1 cellular context compared by ENCODE assay signal in the genomic region with DNA sequence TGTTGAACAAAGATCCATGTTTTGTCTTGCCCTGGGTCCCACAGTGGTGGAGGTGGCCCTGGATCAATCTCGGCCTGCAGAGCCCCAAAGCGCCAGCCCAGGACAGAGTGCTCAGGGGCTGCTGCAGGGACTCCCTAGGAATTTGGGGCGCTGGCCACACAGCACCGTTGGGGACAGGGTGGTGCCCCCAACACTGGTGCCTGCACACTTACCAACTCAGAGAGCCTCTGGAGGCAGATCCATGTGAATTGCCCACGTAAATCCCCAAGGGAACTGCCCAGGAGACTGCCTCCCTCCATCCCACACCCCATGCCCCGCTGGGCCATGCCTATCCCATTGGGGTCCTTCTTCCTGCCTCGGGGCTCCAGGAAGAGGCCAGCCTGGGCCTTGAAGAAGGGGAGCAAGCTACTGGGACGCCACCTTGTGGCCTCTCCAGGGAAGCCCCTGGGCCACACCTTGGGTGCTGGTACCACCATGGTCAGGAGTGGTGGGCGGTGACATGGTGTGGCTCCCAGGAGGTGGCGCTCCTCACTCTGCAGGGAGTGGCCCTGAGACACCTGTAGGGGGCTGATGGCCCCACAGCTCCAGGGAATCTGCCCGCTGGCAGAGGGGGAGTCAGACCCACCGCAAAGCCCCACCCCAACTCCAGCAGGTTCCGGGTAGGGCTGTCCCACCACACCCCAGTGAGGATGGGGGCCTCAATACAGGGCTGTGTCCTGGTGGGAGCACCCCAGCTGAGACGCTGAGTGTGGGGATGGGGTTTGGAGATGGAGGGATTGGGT.
A peak's percentile ranks its signal among the peaks of the same experiment; 100 is the strongest.
TF ChIP-seq lines count a peak whose summit lies in the region.

No MANE protein-coding gene starts in this region.

TF ChIP-seq in K562, 482 proteins besides CTCF, POLR2A, EP300 and RAD21 (continued from another document and continues in another):
- TF ChIP-seq ZNF592 (IDR thresholded peaks at IDR 0.05) (peak; percentile 62; the same call in 1 of the 2 replicates), YY1 (IDR thresholded peaks at IDR 0.05; ENCODE audit: borderline replicate concordance in 1 of 3, control insufficient read depth in 1 of 3, extremely low read depth in 1 of 3, insufficient read depth in 3 of 3, insufficient read length in 1 of 3, insufficient replicate concordance in 2 of 3, low read depth in 1 of 3, low read length in 2 of 3) (peak in 2 of 3 experiments; percentile 55 to 69), KLF16 (IDR thresholded peaks at IDR 0.05) (peak; percentile 55; the same call in 1 of the 2 replicates), JUND (IDR thresholded peaks at IDR 0.05; ENCODE audit: borderline replicate concordance, low read depth, low read length) (peak; percentile 76), JUND (tag; IDR thresholded peaks at IDR 0.05; ENCODE audit: borderline replicate concordance, low read depth, low read length) (peak; percentile 46; the same call in 1 of the 3 replicates), FOXA3 (CRISPR knock-in tag; conservative IDR thresholded peaks at IDR 0.05 in 1 of 2, IDR thresholded peaks at IDR 0.05 in 1 of 2) (no peak), DEAF1 (CRISPR knock-in tag; IDR thresholded peaks at IDR 0.05) (peak; percentile 75), CCAR2 (IDR thresholded peaks at IDR 0.05; ENCODE audit: low read depth, low read length) (no peak), SREBF2 (CRISPR knock-in tag; IDR thresholded peaks at IDR 0.05) (no peak), ZNF318 (IDR thresholded peaks at IDR 0.05; ENCODE audit: borderline replicate concordance in 1 of 2, low read depth in 1 of 2) (no peak), NR1H2 (CRISPR knock-in tag; IDR thresholded peaks at IDR 0.05) (no peak), THRA (IDR thresholded peaks at IDR 0.05) (no peak), ARID4B (CRISPR knock-in tag; IDR thresholded peaks at IDR 0.05) (0 out of 2 replicates have a peak, but pooled peaks have one; percentile 57), SLC30A9 (CRISPR knock-in tag; IDR thresholded peaks at IDR 0.05) (no peak), KAT7 (CRISPR knock-in tag; IDR thresholded peaks at IDR 0.05; ENCODE audit: borderline replicate concordance) (0 out of 2 replicates have a peak, but pooled peaks have one; percentile 39), HCFC1 (IDR thresholded peaks at IDR 0.05; ENCODE audit: low read depth, low read length) (peak; percentile 61), DIDO1 (tag; IDR thresholded peaks at IDR 0.05; ENCODE audit: low read depth) (no peak)
- TF ChIP-seq, protein P1, sequence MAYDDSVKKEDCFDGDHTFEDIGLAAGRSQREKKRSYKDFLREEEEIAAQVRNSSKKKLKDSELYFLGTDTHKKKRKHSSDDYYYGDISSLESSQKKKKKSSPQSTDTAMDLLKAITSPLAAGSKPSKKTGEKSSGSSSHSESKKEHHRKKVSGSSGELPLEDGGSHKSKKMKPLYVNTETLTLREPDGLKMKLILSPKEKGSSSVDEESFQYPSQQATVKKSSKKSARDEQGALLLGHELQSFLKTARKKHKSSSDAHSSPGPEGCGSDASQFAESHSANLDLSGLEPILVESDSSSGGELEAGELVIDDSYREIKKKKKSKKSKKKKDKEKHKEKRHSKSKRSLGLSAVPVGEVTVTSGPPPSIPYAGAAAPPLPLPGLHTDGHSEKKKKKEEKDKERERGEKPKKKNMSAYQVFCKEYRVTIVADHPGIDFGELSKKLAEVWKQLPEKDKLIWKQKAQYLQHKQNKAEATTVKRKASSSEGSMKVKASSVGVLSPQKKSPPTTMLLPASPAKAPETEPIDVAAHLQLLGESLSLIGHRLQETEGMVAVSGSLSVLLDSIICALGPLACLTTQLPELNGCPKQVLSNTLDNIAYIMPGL (CRISPR knock-in tag; IDR thresholded peaks at IDR 0.05): peak; percentile 69; the same call in 1 of the 2 replicates
- TF ChIP-seq, protein P2, sequence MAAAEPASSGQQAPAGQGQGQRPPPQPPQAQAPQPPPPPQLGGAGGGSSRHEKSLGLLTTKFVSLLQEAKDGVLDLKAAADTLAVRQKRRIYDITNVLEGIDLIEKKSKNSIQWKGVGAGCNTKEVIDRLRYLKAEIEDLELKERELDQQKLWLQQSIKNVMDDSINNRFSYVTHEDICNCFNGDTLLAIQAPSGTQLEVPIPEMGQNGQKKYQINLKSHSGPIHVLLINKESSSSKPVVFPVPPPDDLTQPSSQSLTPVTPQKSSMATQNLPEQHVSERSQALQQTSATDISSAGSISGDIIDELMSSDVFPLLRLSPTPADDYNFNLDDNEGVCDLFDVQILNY (CRISPR knock-in tag; IDR thresholded peaks at IDR 0.05): no peak
- TF ChIP-seq, protein P3, sequence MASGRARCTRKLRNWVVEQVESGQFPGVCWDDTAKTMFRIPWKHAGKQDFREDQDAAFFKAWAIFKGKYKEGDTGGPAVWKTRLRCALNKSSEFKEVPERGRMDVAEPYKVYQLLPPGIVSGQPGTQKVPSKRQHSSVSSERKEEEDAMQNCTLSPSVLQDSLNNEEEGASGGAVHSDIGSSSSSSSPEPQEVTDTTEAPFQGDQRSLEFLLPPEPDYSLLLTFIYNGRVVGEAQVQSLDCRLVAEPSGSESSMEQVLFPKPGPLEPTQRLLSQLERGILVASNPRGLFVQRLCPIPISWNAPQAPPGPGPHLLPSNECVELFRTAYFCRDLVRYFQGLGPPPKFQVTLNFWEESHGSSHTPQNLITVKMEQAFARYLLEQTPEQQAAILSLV (tag; IDR thresholded peaks at IDR 0.05): no peak
